Comparison of ENCODE assay signal across 26 cellular contexts in genomic region chr7:105512926-105513526, GRCh38. TPM values are rescaled to one million over a fixed set of nuclear protein-coding genes. Genes with fewer than 3 reads are reported as not detected.
DNase-seq lines count a peak whose midpoint lies in the region; ATAC-seq and TF ChIP-seq lines count a peak whose summit lies in the region.
"Had no signal": no experiment of that assay in that cellular context is flagged by ENCODE, and none has a peak within 500 bp of the region (broad histone marks: within the 10 kb centered on the region; RNA-seq: fewer than 3 reads in every experiment).

No MANE protein-coding gene starts in this region.

- CTCF ChIA-PET in activated naive CD4-positive, alpha-beta T cell treated with anti-CD3 and anti-CD28 coated beads, Interleukin-2, amount 10 ng/mL, durations not matched to agents 7 days and 5 days (lab: Charles Lee), result interaction anchor here (1.2 kb wide), 1 partner anchor 590 kb away, joined by 3 read pairs; no protein-coding TSS in a partner anchor

- H3K9me2 ChIP-seq in GM23338 (ENCODE audit: insufficient read depth), result no peaks in the 10 kb centered on the region

- H3K4me1 Mint-ChIP-seq in activated naive CD4-positive, alpha-beta T cell treated with anti-CD3 and anti-CD28 coated beads, Interleukin-2, amount 10 ng/mL, durations not matched to agents 7 days and 5 days, result peaks cover 7% of the 10 kb centered on the region
- H3K4me1 Mint-ChIP-seq in GM23338, result peaks cover 7% of the 10 kb centered on the region; the same call in 2 of the 3 replicates
- peaks cover 31% of the 10 kb centered on the region for H3K4me1 Mint-ChIP-seq in activated T-helper 2 cell treated with anti-CD3 and anti-CD28 coated beads, Interferon-gamma antibody, Interleukin-2, Interleukin-4, amounts not matched to agents 10 μg/mL and 5 μg/mL and 100 μg/mL, durations not matched to agents 14 hours and 24 hours and 36 hours (ENCODE audit: low read depth)
- peaks cover 17% of the 10 kb centered on the region for H3K4me1 Mint-ChIP-seq in stimulated activated memory B cell treated with anti-CD40 and anti-IgM and Interleukin-4, amounts not matched to agents 10 μg/mL and 1 μg/mL and 100 μg/mL, for 72 hours

- H3K4me3 Mint-ChIP-seq in activated naive CD4-positive, alpha-beta T cell treated with anti-CD3 and anti-CD28 coated beads, Interleukin-2, amount 10 ng/mL, durations not matched to agents 7 days and 5 days, result no peak overlapping the region
- H3K4me3 Mint-ChIP-seq in GM23338, result no peak overlapping the region
- H3K4me3 Mint-ChIP-seq in activated T-helper 2 cell treated with anti-CD3 and anti-CD28 coated beads, Interferon-gamma antibody, Interleukin-2, Interleukin-4, amounts not matched to agents 10 μg/mL and 5 μg/mL and 100 μg/mL, durations not matched to agents 14 hours and 24 hours and 36 hours (ENCODE audit: low read depth), result no peak overlapping the region
- H3K4me3 Mint-ChIP-seq in stimulated activated memory B cell treated with anti-CD40 and anti-IgM and Interleukin-4, amounts not matched to agents 10 μg/mL and 1 μg/mL and 100 μg/mL, for 72 hours, result no peak overlapping the region
- H3K4me3 Mint-ChIP-seq: effector memory CD8-positive, alpha-beta T cell had no signal

- H3K4me2 ChIP-seq in GM23338, result no peak overlapping the region

- H3K36me3 Mint-ChIP-seq in activated naive CD4-positive, alpha-beta T cell treated with anti-CD3 and anti-CD28 coated beads, Interleukin-2, amount 50 U/mL, for 72 hours, result peaks cover 4 to 24% of the 10 kb centered on the region in 2 donors
- peaks cover 4% of the 10 kb centered on the region for H3K36me3 Mint-ChIP-seq in activated naive CD4-positive, alpha-beta T cell treated with anti-CD3 and anti-CD28 coated beads, Interleukin-2, amount 10 ng/mL, durations not matched to agents 7 days and 5 days
- peaks cover 54% of the 10 kb centered on the region for H3K36me3 Mint-ChIP-seq in GM23338 (ENCODE audit: low read depth)
- peaks cover 30% of the 10 kb centered on the region for H3K36me3 Mint-ChIP-seq in activated T-helper 2 cell treated with anti-CD3 and anti-CD28 coated beads, Interferon-gamma antibody, Interleukin-2, Interleukin-4, amounts not matched to agents 10 μg/mL and 5 μg/mL and 100 μg/mL, durations not matched to agents 14 hours and 24 hours and 36 hours (ENCODE audit: low read depth)
- H3K36me3 Mint-ChIP-seq in stimulated activated memory B cell treated with anti-CD40 and anti-IgM and Interleukin-4, amounts not matched to agents 10 μg/mL and 1 μg/mL and 100 μg/mL, for 72 hours, result peaks cover 26% of the 10 kb centered on the region

- DNase-seq in activated naive CD4-positive, alpha-beta T cell treated with anti-CD3 and anti-CD28 coated beads, Interleukin-2, amount 50 U/mL, for 72 hours (ENCODE audit: low spot score in 2 of 2), result no peak
- no peak for DNase-seq in activated naive CD4-positive, alpha-beta T cell treated with anti-CD3 and anti-CD28 coated beads, Interleukin-2, amount 10 ng/mL, durations not matched to agents 7 days and 5 days
- DNase-seq in GM23338 (ENCODE audit: low spot score) (no peak), SW480 (ENCODE audit: low spot score) (no peak), amygdala (lab: John Stamatoyannopoulos, UW) (no peak)
- no peak for DNase-seq in activated T-helper 2 cell treated with anti-CD3 and anti-CD28 coated beads, Interferon-gamma antibody, Interleukin-2, Interleukin-4, amounts not matched to agents 10 μg/mL and 5 μg/mL and 100 μg/mL, durations not matched to agents 14 hours and 24 hours and 36 hours (ENCODE audit: low spot score)
- DNase-seq: activated CD4-positive, alpha-beta T cell treated with anti-CD3 and anti-CD28 coated beads for 48 hours; brain microvascular endothelial cell; colonic mucosa; DMS79; effector memory CD8-positive, alpha-beta T cell; hippocampal formation; KBM-7; NCI-H1092; NCI-H187 treated with DMSO at 0.1 percent for 48 hours; NCI-H226; NCI-H774; OCI-M1; psoas muscle; stimulated activated CD4-positive, alpha-beta T cell treated with anti-CD3 and anti-CD28 coated beads, Interleukin-1b, Interleukin-23, amount 100 ng/mL, for 48 hours; stimulated activated naive CD4-positive, alpha-beta T cell; SW 1271; thyroid gland had no signal

- peaks cover 62% of the 10 kb centered on the region for H4K20me1 ChIP-seq in GM23338 (replicated peaks; ENCODE audit: insufficient read depth)

- no peak for TF ChIP-seq CTCF in GM23338 (conservative IDR thresholded peaks at IDR 0.05; ENCODE audit: low read depth in 2 of 2)

- peaks cover 9% of the 10 kb centered on the region; the same call in 1 of the 2 replicates for H3F3A ChIP-seq in GM23338 (replicated peaks; ENCODE audit: low read depth)

- H2AFZ ChIP-seq in GM23338, result no peak overlapping the region

- intact Hi-C loops in activated T-helper 2 cell treated with anti-CD3 and anti-CD28 coated beads, Interferon-gamma antibody, Interleukin-2, Interleukin-4, amounts not matched to agents 10 μg/mL and 5 μg/mL and 100 μg/mL, durations not matched to agents 14 hours and 24 hours and 36 hours (cut with micrococcal nuclease), result loop anchor here (5.0 kb wide), 1 partner anchor 81 kb away; no protein-coding TSS in a partner anchor

- no peaks in the 10 kb centered on the region for H3K27me3 Mint-ChIP-seq in activated naive CD4-positive, alpha-beta T cell treated with anti-CD3 and anti-CD28 coated beads, Interleukin-2, amount 10 ng/mL, durations not matched to agents 7 days and 5 days
- H3K27me3 Mint-ChIP-seq in GM23338 (ENCODE audit: insufficient read depth, low read depth, poor library complexity), result peaks cover 2% of the 10 kb centered on the region
- no peaks in the 10 kb centered on the region for H3K27me3 Mint-ChIP-seq in activated T-helper 2 cell treated with anti-CD3 and anti-CD28 coated beads, Interferon-gamma antibody, Interleukin-2, Interleukin-4, amounts not matched to agents 10 μg/mL and 5 μg/mL and 100 μg/mL, durations not matched to agents 14 hours and 24 hours and 36 hours (ENCODE audit: low read depth)
- no peaks in the 10 kb centered on the region for H3K27me3 Mint-ChIP-seq in stimulated activated memory B cell treated with anti-CD40 and anti-IgM and Interleukin-4, amounts not matched to agents 10 μg/mL and 1 μg/mL and 100 μg/mL, for 72 hours
- H3K27me3 Mint-ChIP-seq: effector memory CD8-positive, alpha-beta T cell had no signal

- 0 out of 2 replicates have a peak, but pooled peaks cover 2% of the 10 kb centered on the region for H3K36me3 ChIP-seq in GM23338 (ENCODE audit: insufficient read depth)
- H3K36me3 ChIP-seq: colonic mucosa, thyroid gland had no signal

- H3K4me3 ChIP-seq in GM23338, result no peak overlapping the region
- H3K4me3 ChIP-seq: colonic mucosa, esophagus muscularis mucosa, psoas muscle, thyroid gland had no signal

- no peaks in the 10 kb centered on the region for H3K27me3 ChIP-seq in GM23338 (ENCODE audit: insufficient read depth)
- H3K27me3 ChIP-seq: brain microvascular endothelial cell, colonic mucosa, esophagus muscularis mucosa, thyroid gland had no signal

- H3K27ac Mint-ChIP-seq in activated naive CD4-positive, alpha-beta T cell treated with anti-CD3 and anti-CD28 coated beads, Interleukin-2, amount 50 U/mL, for 72 hours, result peak overlapping the region; percentile 63 to 90
- H3K27ac Mint-ChIP-seq in activated naive CD4-positive, alpha-beta T cell treated with anti-CD3 and anti-CD28 coated beads, Interleukin-2, amount 10 ng/mL, durations not matched to agents 7 days and 5 days, result no peak overlapping the region
- 0 out of 2 replicates have a peak overlapping the region, but pooled peaks have one; percentile 11 for H3K27ac Mint-ChIP-seq in GM23338
- peak overlapping the region; percentile 65 for H3K27ac Mint-ChIP-seq in activated T-helper 2 cell treated with anti-CD3 and anti-CD28 coated beads, Interferon-gamma antibody, Interleukin-2, Interleukin-4, amounts not matched to agents 10 μg/mL and 5 μg/mL and 100 μg/mL, durations not matched to agents 14 hours and 24 hours and 36 hours
- H3K27ac Mint-ChIP-seq in stimulated activated memory B cell treated with anti-CD40 and anti-IgM and Interleukin-4, amounts not matched to agents 10 μg/mL and 1 μg/mL and 100 μg/mL, for 72 hours, result peak overlapping the region; percentile 18

- no peaks in the 10 kb centered on the region for H3K4me1 ChIP-seq in GM23338 (ENCODE audit: insufficient read depth)
- H3K4me1 ChIP-seq: colonic mucosa, esophagus muscularis mucosa, thyroid gland had no signal

- H3K27ac ChIP-seq in GM23338 (ENCODE audit: low read depth), result no peak overlapping the region
- H3K27ac ChIP-seq: brain microvascular endothelial cell, colonic mucosa, esophagus muscularis mucosa, psoas muscle, thyroid gland had no signal

- ATAC-seq in activated naive CD4-positive, alpha-beta T cell treated with anti-CD3 and anti-CD28 coated beads, Interleukin-2, amount 50 U/mL, for 72 hours, result no peak
- no peak for ATAC-seq in GM23338
- ATAC-seq in stimulated activated memory B cell treated with anti-CD40 and anti-IgM and Interleukin-4, amounts not matched to agents 10 μg/mL and 1 μg/mL and 100 μg/mL, for 72 hours, result no peak
- ATAC-seq: effector memory CD8-positive, alpha-beta T cell; psoas muscle; Right ventricle myocardium inferior had no signal

- H3K9me3 Mint-ChIP-seq in activated naive CD4-positive, alpha-beta T cell treated with anti-CD3 and anti-CD28 coated beads, Interleukin-2, amount 50 U/mL, for 72 hours, result no peaks in the 10 kb centered on the region
- H3K9me3 Mint-ChIP-seq in activated naive CD4-positive, alpha-beta T cell treated with anti-CD3 and anti-CD28 coated beads, Interleukin-2, amount 10 ng/mL, durations not matched to agents 7 days and 5 days, result no peaks in the 10 kb centered on the region
- H3K9me3 Mint-ChIP-seq in GM23338, result no peaks in the 10 kb centered on the region; the same call in 2 of the 3 replicates
- H3K9me3 Mint-ChIP-seq in activated T-helper 2 cell treated with anti-CD3 and anti-CD28 coated beads, Interferon-gamma antibody, Interleukin-2, Interleukin-4, amounts not matched to agents 10 μg/mL and 5 μg/mL and 100 μg/mL, durations not matched to agents 14 hours and 24 hours and 36 hours, result no peaks in the 10 kb centered on the region
- H3K9me3 Mint-ChIP-seq in stimulated activated memory B cell treated with anti-CD40 and anti-IgM and Interleukin-4, amounts not matched to agents 10 μg/mL and 1 μg/mL and 100 μg/mL, for 72 hours, result no peaks in the 10 kb centered on the region
- H3K9me3 Mint-ChIP-seq: effector memory CD8-positive, alpha-beta T cell had no signal

- H3K79me2 ChIP-seq in GM23338 (replicated peaks; ENCODE audit: insufficient read depth), result peaks cover 92% of the 10 kb centered on the region

RNA-seq across cellular contexts. Expression of gene PUS7, which starts 9.0 kb away (rescaled TPM):
- 10 to 100 TPM in 1 of 2 donors, 1 to 10 TPM in 1; 8.0 to 32.3 TPM for total RNA-seq in activated naive CD4-positive, alpha-beta T cell treated with anti-CD3 and anti-CD28 coated beads, Interleukin-2, amount 50 U/mL, for 72 hours
- total RNA-seq in GM23338 (2014; rRNA removed; shearing (Covaris generic)), result 54.3 and 62.2 TPM in 2 replicates
- 25.9 and 34.8 TPM in 2 replicates for polyA plus RNA-seq in GM23338 (2016; fragmentation: Nextera tagmentation; extraction: Ambion mirVana)
- 41.8 and 44.4 TPM in 2 replicates for total RNA-seq in activated T-helper 2 cell treated with anti-CD3 and anti-CD28 coated beads, Interferon-gamma antibody, Interleukin-2, Interleukin-4, amounts not matched to agents 10 μg/mL and 5 μg/mL and 100 μg/mL, durations not matched to agents 14 hours and 24 hours and 36 hours

RNA-seq across cellular contexts. Expression of gene RINT1, which starts 19.0 kb away (rescaled TPM):
- total RNA-seq in activated naive CD4-positive, alpha-beta T cell treated with anti-CD3 and anti-CD28 coated beads, Interleukin-2, amount 50 U/mL, for 72 hours, result 10 to 100 TPM; 21.9 to 25.5 TPM
- total RNA-seq in GM23338 (2014; rRNA removed; shearing (Covaris generic)), result 31.2 and 31.4 TPM in 2 replicates
- polyA plus RNA-seq in GM23338 (2016; fragmentation: Nextera tagmentation; extraction: Ambion mirVana), result 14.8 and 18.5 TPM in 2 replicates
- 25.7 and 28.7 TPM in 2 replicates for total RNA-seq in activated T-helper 2 cell treated with anti-CD3 and anti-CD28 coated beads, Interferon-gamma antibody, Interleukin-2, Interleukin-4, amounts not matched to agents 10 μg/mL and 5 μg/mL and 100 μg/mL, durations not matched to agents 14 hours and 24 hours and 36 hours
